8 cellular contexts compared by ENCODE assay signal in the genomic region with DNA sequence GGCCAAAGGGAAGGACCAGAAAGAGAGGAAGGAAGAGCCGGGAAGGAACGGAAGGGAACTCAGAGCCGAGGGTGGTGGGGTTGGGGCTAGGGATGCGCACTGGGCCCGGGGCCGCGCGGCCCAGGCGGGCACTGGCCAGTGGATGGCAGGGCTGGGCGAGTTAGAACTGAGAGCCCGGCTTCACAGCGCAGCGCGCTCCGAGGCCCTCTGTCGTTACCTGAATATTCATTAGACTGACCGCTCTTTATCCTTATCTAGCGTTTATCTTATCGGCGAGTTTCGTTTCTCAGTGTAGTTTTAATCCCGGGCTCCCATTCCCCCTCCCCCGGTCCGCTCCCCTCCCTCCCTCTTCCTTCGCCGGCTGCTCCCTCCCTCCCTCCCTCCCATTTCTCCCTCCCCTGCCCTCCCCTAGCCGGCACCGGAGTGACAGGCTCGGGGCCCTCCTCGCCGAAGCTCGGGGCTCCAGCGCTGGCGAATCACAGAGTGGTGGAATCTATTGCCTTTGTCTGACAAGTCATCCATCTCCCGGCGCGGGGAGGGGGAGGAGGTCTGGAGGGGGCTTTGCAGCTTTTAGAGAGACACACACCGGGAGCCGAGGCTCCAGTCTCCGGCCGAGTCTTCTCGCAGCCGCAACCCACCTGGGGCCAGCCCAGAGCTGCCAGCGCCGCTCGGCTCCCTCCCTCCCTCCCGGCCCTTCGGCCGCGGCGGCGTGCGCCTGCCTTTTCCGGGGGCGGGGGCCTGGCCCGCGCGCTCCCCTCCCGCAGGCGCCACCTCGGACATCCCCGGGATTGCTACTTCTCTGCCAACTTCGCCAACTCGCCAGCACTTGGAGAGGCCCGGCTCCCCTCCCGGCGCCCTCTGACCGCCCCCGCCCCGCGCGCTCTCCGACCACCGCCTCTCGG. TPM values are rescaled to one million over a fixed set of nuclear protein-coding genes. Genes with fewer than 3 reads are reported as not detected.
A peak's percentile ranks its signal among the peaks of the same experiment; 100 is the strongest.
DNase-seq lines count a peak whose midpoint lies in the region; ATAC-seq and TF ChIP-seq lines count a peak whose summit lies in the region.

A gene (plus strand): TSS at position 603 of the 902 bp plus-strand sequence. CDS start 679 bp downstream, outside the sequence.

- DNase-seq in Daoy (ENCODE audit: low read depth) (peak; percentile 80), M059J (ENCODE audit: low read depth) (peak; percentile 49), chondrocyte (ENCODE audit: low spot score) (no peak), LoVo (ENCODE audit: low spot score) (no peak), NCI-H1092 treated with DMSO at 0.1 percent for 48 hours (lab: John Stamatoyannopoulos, UW) (no peak)
- no peak for DNase-seq in activated effector memory CD4-positive, alpha-beta T cell treated with anti-CD3 and anti-CD28 coated beads, Interleukin-2, amount 50 U/mL, for 16 hours

- peaks cover 39% of the 10 kb centered on the region for H3K4me1 Mint-ChIP-seq in chondrocyte (ENCODE audit: low read depth)

- H3K4me3 ChIP-seq in neuron (ENCODE audit: low read length): peak within 1 kb of the TSS; percentile 29

- peaks cover 2% of the 10 kb centered on the region for H3K36me3 Mint-ChIP-seq in chondrocyte (ENCODE audit: low read depth)

- H3K4me1 ChIP-seq in neuron (ENCODE audit: insufficient read depth, low read length): peaks cover 34% of the 10 kb centered on the region

- H3K27me3 Mint-ChIP-seq in chondrocyte (ENCODE audit: low read depth): peaks cover 82% of the 10 kb centered on the region

- no peak for TF ChIP-seq CTCF in chondrocyte (IDR thresholded peaks at IDR 0.05)

- H3K4me3 Mint-ChIP-seq in chondrocyte (ENCODE audit: unreplicated experiment): peak within 1 kb of the TSS; percentile 38

- H3K36me3 ChIP-seq in neuron (ENCODE audit: insufficient read depth, low read length): no peaks in the 10 kb centered on the region

- H3K9me3 Mint-ChIP-seq in chondrocyte (ENCODE audit: low read depth): no peaks in the 10 kb centered on the region

- ATAC-seq in HG02973 (IDR thresholded peaks at IDR 0.05; ENCODE audit: unreplicated experiment): no peak

- no peaks in the 10 kb centered on the region for H3K9me3 ChIP-seq in neuron (ENCODE audit: low read length)

- no peak within 1 kb of the TSS for H2AFZ ChIP-seq in neuron (ENCODE audit: low read depth, low read length)

- peaks cover 98% of the 10 kb centered on the region for H3K27me3 ChIP-seq in neuron (ENCODE audit: insufficient read depth, low read length)

- no peak within 1 kb of the TSS for H3K27ac Mint-ChIP-seq in chondrocyte (ENCODE audit: unreplicated experiment)

RNA-seq across cellular contexts. Expression of the gene that starts here (rescaled TPM):
- total RNA-seq in Daoy (2014; rRNA removed; shearing (Covaris generic)): not detected in 2 replicates
- total RNA-seq in M059J (2014; rRNA removed; shearing (Covaris generic)): 0.30 TPM in 1 of 2 replicates, not detected in the other
- 0.62 to 0.87 TPM in 2 of 3 replicates, not detected in the other for total RNA-seq in chondrocyte

Comparison
In these comparisons a context has a peak if more than half of its experiments do, and no peak if none do; other contexts are left out.
1. Peak in DNase-seq in Daoy; RNA of the gene not detected or under 1 TPM.
2. Peak in DNase-seq in M059J; RNA of the gene not detected or under 1 TPM.